Comparison of ENCODE assay signal across 8 cellular contexts in genomic region chr17:7851438-7852261, GRCh38. TPM values are rescaled to one million over a fixed set of nuclear protein-coding genes. Genes with fewer than 3 reads are reported as not detected.
A peak's percentile ranks its signal among the peaks of the same experiment; 100 is the strongest.
DNase-seq lines count a peak whose midpoint lies in the region; ATAC-seq and TF ChIP-seq lines count a peak whose summit lies in the region.

No MANE protein-coding gene starts in this region.

- H3K27ac ChIP-seq in C4-2B: peak overlapping the region; percentile 65

- peak; percentile 67 for ATAC-seq in HG03439 (IDR thresholded peaks at IDR 0.05; ENCODE audit: unreplicated experiment)

- TF ChIP-seq POLR2A in GM19193 (IDR thresholded peaks at IDR 0.05; ENCODE audit: extremely low read depth, insufficient read depth, insufficient read length): peak; percentile 53

- peak; percentile 98 for TF ChIP-seq CTCF in C4-2B (conservative IDR thresholded peaks at IDR 0.05)

- DNase-seq in NCI-H774 (lab: John Stamatoyannopoulos, UW) (peak; percentile 62), lung microvascular endothelial cell (ENCODE audit: low read depth in 2 of 2) (peak; percentile 89 to 95)
- DNase-seq in activated CD8-positive, alpha-beta memory T cell treated with anti-CD3 and anti-CD28 coated beads for 24 hours: peak; percentile 94
- peak; percentile 92 for DNase-seq in effector CD4-positive, alpha-beta T cell
- DNase-seq in stimulated activated CD8-positive, alpha-beta memory T cell treated with anti-CD3 and anti-CD28 coated beads, Interleukin-12 subunit alpha, Interleukin-12 subunit beta, amount 100 ng/mL, for 4 hours (ENCODE audit: low read depth): peak; percentile 81

RNA-seq across cellular contexts. Expression of gene TMEM88, which starts 3.2 kb away (rescaled TPM):
- 7.1 and 22.7 TPM in 2 replicates for total RNA-seq in lung microvascular endothelial cell

RNA-seq across cellular contexts. Expression of gene NAA38, which starts 5.7 kb away (rescaled TPM):
- total RNA-seq in lung microvascular endothelial cell: 152 and 178 TPM in 2 replicates

RNA-seq across cellular contexts. Expression of gene CYB5D1, which starts 6.2 kb away (rescaled TPM):
- 4.6 and 5.6 TPM in 2 replicates for total RNA-seq in lung microvascular endothelial cell

RNA-seq across cellular contexts. Expression of gene KDM6B, which starts 17.6 kb away (rescaled TPM):
- 1.3 and 1.8 TPM in 2 replicates for total RNA-seq in lung microvascular endothelial cell

RNA-seq across cellular contexts. Expression of gene CHD3, which starts 36.9 kb away (rescaled TPM):
- 58.0 and 58.7 TPM in 2 replicates for total RNA-seq in lung microvascular endothelial cell

Comparison
In these comparisons a context has a peak if more than half of its experiments do, and no peak if none do; other contexts are left out.
1. Peak in every context shown above with its lines: DNase-seq, ATAC-seq and H3K27ac ChIP-seq.